ENCODE assay signal across 1 cellular context in the genomic region with DNA sequence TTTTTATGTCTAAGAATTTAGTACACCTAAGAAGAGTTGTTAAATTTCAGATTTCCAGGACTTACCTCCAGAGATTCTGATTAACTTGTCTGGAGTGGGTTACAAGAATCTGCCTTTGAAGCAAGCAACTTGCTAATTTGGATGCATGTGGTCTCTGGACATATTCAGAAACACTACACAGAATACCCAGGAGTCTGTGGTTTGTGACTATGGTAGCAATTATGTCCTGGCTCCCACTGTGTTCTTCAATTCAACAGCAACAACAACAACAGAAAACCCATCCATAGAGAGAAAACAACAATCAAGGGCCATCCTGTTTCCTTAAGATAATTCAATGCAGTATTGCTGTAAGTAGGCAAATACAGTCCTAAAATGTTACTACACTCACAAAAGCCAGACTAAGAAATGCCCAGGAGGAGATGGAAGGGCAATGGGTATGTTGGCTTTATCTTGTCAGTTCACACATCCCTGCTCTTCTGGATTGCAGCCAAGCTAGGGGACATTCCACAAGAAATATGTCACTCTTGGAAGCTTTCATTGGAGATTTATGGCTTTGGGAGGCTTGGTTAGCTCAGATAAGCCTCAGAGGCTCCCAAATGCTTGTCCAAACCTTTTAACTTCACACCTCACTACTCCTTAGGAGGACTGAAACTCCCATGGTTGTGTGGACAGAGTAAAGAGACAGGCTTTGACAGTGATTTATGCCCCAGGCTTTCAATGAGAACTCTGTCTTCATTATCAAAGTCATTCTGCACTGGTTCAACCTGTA.
TF ChIP-seq lines count a peak whose summit lies in the region.

No MANE protein-coding gene starts in this region.

TF ChIP-seq in K562, 482 proteins besides CTCF, POLR2A, EP300 and RAD21 (continued from another document):
- TF ChIP-seq MEIS2 (IDR thresholded peaks at IDR 0.05; ENCODE audit: partially characterized antibody) (peak; percentile 99), STAT5A (IDR thresholded peaks at IDR 0.05; ENCODE audit: borderline replicate concordance, low read length) (peak; percentile 49; the same call in 1 of the 2 replicates), MECOM (CRISPR knock-in tag; IDR thresholded peaks at IDR 0.05) (peak; percentile 98), ZC3H4 (CRISPR knock-in tag; IDR thresholded peaks at IDR 0.05; ENCODE audit: borderline replicate concordance) (no peak), ARID1B (IDR thresholded peaks at IDR 0.05) (peak; percentile 94), ARID3B (CRISPR knock-in tag; IDR thresholded peaks at IDR 0.05; ENCODE audit: borderline replicate concordance) (no peak), NCOR1 (IDR thresholded peaks at IDR 0.05) (peak; percentile 73)
- TF ChIP-seq, protein P1, sequence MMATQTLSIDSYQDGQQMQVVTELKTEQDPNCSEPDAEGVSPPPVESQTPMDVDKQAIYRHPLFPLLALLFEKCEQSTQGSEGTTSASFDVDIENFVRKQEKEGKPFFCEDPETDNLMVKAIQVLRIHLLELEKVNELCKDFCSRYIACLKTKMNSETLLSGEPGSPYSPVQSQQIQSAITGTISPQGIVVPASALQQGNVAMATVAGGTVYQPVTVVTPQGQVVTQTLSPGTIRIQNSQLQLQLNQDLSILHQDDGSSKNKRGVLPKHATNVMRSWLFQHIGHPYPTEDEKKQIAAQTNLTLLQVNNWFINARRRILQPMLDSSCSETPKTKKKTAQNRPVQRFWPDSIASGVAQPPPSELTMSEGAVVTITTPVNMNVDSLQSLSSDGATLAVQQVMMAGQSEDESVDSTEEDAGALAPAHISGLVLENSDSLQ (IDR thresholded peaks at IDR 0.05): peak; percentile 95
TF ChIP-seq in K562: peak in this region for 49.
